Comparison of ENCODE assay signal across 1 cellular context in the genomic region with DNA sequence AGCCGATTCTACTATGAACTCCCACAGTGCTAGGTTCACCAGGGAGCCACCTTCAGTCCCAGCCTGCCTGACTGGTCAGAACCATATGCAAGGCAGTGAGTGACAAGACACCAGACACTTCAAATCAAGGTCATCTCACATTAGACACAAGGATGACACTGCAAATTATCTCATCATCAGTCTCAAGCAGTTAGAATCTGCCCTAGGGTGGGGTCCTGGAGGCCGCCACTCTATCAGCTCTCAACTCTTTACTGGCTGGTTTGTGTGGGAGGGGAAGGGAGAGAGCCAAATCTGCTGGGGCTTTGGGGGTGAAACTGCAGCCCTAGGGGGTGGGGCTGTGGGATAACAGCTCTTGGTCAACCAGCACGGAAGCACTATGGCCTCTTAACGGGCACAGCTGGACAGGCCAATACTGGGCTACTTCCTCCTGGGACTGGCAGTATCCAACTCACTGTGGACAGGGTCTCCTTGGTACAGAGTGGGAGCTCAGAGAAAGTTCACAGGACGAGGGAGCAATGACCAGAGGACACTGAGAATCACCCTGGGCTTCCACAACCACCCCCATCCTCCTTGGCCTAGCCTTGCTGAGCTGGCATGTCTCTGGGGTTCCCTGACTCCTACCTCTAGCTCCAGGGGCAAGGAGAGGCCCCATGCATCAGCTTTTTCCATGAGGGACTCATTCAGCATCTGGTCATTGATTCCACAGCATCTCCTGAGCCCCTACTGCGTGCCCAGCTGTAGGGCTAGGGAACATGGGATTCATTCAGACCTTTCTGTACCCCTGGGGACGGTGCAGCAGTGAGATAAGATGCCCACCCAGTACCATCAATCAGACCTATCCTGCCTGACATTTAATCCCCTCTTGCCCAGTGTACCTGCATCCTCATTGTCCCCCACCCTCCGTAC.
A peak's percentile ranks its signal among the peaks of the same experiment; 100 is the strongest.
TF ChIP-seq lines count a peak whose summit lies in the region.

No MANE protein-coding gene starts in this region.

TF ChIP-seq in K562, 482 proteins besides CTCF, POLR2A, EP300 and RAD21 (continues in another document):
- TF ChIP-seq, protein P1, sequence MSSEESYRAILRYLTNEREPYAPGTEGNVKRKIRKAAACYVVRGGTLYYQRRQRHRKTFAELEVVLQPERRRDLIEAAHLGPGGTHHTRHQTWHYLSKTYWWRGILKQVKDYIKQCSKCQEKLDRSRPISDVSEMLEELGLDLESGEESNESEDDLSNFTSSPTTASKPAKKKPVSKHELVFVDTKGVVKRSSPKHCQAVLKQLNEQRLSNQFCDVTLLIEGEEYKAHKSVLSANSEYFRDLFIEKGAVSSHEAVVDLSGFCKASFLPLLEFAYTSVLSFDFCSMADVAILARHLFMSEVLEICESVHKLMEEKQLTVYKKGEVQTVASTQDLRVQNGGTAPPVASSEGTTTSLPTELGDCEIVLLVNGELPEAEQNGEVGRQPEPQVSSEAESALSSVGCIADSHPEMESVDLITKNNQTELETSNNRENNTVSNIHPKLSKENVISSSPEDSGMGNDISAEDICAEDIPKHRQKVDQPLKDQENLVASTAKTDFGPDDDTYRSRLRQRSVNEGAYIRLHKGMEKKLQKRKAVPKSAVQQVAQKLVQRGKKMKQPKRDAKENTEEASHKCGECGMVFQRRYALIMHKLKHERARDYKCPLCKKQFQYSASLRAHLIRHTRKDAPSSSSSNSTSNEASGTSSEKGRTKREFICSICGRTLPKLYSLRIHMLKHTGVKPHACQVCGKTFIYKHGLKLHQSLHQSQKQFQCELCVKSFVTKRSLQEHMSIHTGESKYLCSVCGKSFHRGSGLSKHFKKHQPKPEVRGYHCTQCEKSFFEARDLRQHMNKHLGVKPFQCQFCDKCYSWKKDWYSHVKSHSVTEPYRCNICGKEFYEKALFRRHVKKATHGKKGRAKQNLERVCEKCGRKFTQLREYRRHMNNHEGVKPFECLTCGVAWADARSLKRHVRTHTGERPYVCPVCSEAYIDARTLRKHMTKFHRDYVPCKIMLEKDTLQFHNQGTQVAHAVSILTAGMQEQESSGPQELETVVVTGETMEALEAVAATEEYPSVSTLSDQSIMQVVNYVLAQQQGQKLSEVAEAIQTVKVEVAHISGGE (CRISPR knock-in tag; IDR thresholded peaks at IDR 0.05) = 0 out of 6 replicates have a peak, but pooled peaks of 1 of the 3 experiments have one; percentile 32
- TF ChIP-seq, protein P2, sequence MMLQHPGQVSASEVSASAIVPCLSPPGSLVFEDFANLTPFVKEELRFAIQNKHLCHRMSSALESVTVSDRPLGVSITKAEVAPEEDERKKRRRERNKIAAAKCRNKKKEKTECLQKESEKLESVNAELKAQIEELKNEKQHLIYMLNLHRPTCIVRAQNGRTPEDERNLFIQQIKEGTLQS (IDR thresholded peaks at IDR 0.05) = no peak
- TF ChIP-seq, protein P2 (CRISPR knock-in tag; conservative IDR thresholded peaks at IDR 0.05) = no peak
- no peak for TF ChIP-seq PTBP1 (IDR thresholded peaks at IDR 0.05; ENCODE audit: low read depth, low read length)
- TF ChIP-seq OTX1 (CRISPR knock-in tag; IDR thresholded peaks at IDR 0.05) = peak; percentile 62; the same call in 1 of the 2 replicates
- TF ChIP-seq, protein P3, sequence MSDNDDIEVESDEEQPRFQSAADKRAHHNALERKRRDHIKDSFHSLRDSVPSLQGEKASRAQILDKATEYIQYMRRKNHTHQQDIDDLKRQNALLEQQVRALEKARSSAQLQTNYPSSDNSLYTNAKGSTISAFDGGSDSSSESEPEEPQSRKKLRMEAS (CRISPR knock-in tag; IDR thresholded peaks at IDR 0.05) = peak; percentile 3; the same call in 1 of the 2 replicates
- TF ChIP-seq, protein P4, sequence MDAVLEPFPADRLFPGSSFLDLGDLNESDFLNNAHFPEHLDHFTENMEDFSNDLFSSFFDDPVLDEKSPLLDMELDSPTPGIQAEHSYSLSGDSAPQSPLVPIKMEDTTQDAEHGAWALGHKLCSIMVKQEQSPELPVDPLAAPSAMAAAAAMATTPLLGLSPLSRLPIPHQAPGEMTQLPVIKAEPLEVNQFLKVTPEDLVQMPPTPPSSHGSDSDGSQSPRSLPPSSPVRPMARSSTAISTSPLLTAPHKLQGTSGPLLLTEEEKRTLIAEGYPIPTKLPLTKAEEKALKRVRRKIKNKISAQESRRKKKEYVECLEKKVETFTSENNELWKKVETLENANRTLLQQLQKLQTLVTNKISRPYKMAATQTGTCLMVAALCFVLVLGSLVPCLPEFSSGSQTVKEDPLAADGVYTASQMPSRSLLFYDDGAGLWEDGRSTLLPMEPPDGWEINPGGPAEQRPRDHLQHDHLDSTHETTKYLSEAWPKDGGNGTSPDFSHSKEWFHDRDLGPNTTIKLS (IDR thresholded peaks at IDR 0.05; ENCODE audit: borderline replicate concordance, low read depth) = no peak
- TF ChIP-seq MTA3 (IDR thresholded peaks at IDR 0.05; ENCODE audit: borderline replicate concordance) = no peak
- TF ChIP-seq SOX6 (IDR thresholded peaks at IDR 0.05) = 0 out of 2 replicates have a peak, but pooled peaks have one; percentile 32
- TF ChIP-seq, protein P5, sequence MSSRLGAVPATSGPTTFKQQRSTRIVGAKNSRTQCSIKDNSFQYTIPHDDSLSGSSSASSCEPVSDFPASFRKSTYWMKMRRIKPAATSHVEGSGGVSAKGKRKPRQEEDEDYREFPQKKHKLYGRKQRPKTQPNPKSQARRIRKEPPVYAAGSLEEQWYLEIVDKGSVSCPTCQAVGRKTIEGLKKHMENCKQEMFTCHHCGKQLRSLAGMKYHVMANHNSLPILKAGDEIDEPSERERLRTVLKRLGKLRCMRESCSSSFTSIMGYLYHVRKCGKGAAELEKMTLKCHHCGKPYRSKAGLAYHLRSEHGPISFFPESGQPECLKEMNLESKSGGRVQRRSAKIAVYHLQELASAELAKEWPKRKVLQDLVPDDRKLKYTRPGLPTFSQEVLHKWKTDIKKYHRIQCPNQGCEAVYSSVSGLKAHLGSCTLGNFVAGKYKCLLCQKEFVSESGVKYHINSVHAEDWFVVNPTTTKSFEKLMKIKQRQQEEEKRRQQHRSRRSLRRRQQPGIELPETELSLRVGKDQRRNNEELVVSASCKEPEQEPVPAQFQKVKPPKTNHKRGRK (tag; IDR thresholded peaks at IDR 0.05) = no peak
- no peak for TF ChIP-seq HDAC6 (IDR thresholded peaks at IDR 0.05; ENCODE audit: low read depth, low read length)
- TF ChIP-seq, protein P6, sequence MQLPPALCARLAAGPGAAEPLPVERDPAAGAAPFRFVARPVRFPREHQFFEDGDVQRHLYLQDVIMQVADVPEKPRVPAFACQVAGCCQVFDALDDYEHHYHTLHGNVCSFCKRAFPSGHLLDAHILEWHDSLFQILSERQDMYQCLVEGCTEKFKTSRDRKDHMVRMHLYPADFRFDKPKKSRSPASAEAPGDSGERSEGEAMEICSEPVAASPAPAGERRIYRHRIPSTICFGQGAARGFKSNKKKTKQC (CRISPR knock-in tag; IDR thresholded peaks at IDR 0.05) = no peak
- TF ChIP-seq HDGF (IDR thresholded peaks at IDR 0.05) = no peak
- peak in 1 of 2 experiments; percentile 81; a peak in 2 of 4 replicates for TF ChIP-seq RCOR1 (IDR thresholded peaks at IDR 0.05; ENCODE audit: borderline replicate concordance in 1 of 2, low read depth in 2 of 2, low read length in 2 of 2)
- peak; percentile 86 for TF ChIP-seq MAFF (IDR thresholded peaks at IDR 0.05; ENCODE audit: low read length)
- 0 out of 2 replicates have a peak, but pooled peaks have one; percentile 10 for TF ChIP-seq SMAD3 (CRISPR knock-in tag; conservative IDR thresholded peaks at IDR 0.05)
- no peak for TF ChIP-seq FOXJ2 (tag; IDR thresholded peaks at IDR 0.05)
- TF ChIP-seq ZKSCAN8 (CRISPR knock-in tag; IDR thresholded peaks at IDR 0.05) = no peak
- TF ChIP-seq, protein P7, sequence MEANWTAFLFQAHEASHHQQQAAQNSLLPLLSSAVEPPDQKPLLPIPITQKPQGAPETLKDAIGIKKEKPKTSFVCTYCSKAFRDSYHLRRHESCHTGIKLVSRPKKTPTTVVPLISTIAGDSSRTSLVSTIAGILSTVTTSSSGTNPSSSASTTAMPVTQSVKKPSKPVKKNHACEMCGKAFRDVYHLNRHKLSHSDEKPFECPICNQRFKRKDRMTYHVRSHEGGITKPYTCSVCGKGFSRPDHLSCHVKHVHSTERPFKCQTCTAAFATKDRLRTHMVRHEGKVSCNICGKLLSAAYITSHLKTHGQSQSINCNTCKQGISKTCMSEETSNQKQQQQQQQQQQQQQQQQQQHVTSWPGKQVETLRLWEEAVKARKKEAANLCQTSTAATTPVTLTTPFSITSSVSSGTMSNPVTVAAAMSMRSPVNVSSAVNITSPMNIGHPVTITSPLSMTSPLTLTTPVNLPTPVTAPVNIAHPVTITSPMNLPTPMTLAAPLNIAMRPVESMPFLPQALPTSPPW (CRISPR knock-in tag; IDR thresholded peaks at IDR 0.05) = peak; percentile 66; the same call in 1 of the 2 replicates
- TF ChIP-seq DPF2 (IDR thresholded peaks at IDR 0.05) = peak; percentile 19; the same call in 1 of the 2 replicates
- TF ChIP-seq ZNF134 (CRISPR knock-in tag; conservative IDR thresholded peaks at IDR 0.05) = no peak
- TF ChIP-seq PCBP1 (IDR thresholded peaks at IDR 0.05; ENCODE audit: low read depth, low read length, poor library complexity, severe bottlenecking) = no peak
- TF ChIP-seq CBFA2T3 (IDR thresholded peaks at IDR 0.05) = peak; percentile 70
- peak; percentile 78 for TF ChIP-seq RBM39 (optimal IDR thresholded peaks at IDR 0.05; ENCODE audit: low read depth, low read length)
- no peak for TF ChIP-seq NONO (IDR thresholded peaks at IDR 0.05; ENCODE audit: low read depth in 2 of 2, low read length in 1 of 2)
- 0 out of 2 replicates have a peak, but pooled peaks have one; percentile 36 for TF ChIP-seq EGR1 (conservative IDR thresholded peaks at IDR 0.05)
- no peak for TF ChIP-seq ZKSCAN3 (CRISPR knock-in tag; IDR thresholded peaks at IDR 0.05)
- TF ChIP-seq, protein P8, sequence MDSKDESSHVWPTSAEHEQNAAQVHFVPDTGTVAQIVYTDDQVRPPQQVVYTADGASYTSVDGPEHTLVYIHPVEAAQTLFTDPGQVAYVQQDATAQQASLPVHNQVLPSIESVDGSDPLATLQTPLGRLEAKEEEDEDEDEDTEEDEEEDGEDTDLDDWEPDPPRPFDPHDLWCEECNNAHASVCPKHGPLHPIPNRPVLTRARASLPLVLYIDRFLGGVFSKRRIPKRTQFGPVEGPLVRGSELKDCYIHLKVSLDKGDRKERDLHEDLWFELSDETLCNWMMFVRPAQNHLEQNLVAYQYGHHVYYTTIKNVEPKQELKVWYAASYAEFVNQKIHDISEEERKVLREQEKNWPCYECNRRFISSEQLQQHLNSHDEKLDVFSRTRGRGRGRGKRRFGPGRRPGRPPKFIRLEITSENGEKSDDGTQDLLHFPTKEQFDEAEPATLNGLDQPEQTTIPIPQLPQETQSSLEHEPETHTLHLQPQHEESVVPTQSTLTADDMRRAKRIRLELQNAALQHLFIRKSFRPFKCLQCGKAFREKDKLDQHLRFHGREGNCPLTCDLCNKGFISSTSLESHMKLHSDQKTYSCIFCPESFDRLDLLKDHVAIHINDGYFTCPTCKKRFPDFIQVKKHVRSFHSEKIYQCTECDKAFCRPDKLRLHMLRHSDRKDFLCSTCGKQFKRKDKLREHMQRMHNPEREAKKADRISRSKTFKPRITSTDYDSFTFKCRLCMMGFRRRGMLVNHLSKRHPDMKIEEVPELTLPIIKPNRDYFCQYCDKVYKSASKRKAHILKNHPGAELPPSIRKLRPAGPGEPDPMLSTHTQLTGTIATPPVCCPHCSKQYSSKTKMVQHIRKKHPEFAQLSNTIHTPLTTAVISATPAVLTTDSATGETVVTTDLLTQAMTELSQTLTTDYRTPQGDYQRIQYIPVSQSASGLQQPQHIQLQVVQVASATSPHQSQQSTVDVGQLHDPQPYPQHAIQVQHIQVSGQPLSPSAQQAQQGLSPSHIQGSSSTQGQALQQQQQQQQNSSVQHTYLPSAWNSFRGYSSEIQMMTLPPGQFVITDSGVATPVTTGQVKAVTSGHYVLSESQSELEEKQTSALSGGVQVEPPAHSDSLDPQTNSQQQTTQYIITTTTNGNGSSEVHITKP (IDR thresholded peaks at IDR 0.05; ENCODE audit: partially characterized antibody) = peak; percentile 42
- 0 out of 4 replicates have a peak, but pooled peaks of 1 of the 2 experiments have one; percentile 41 for TF ChIP-seq TEAD1 (CRISPR knock-in tag; IDR thresholded peaks at IDR 0.05)
- TF ChIP-seq SRSF7 (optimal IDR thresholded peaks at IDR 0.05; ENCODE audit: low read depth, low read length) = no peak
- TF ChIP-seq MTA1 (IDR thresholded peaks at IDR 0.05; ENCODE audit: borderline replicate concordance) = no peak
- TF ChIP-seq, protein P9, sequence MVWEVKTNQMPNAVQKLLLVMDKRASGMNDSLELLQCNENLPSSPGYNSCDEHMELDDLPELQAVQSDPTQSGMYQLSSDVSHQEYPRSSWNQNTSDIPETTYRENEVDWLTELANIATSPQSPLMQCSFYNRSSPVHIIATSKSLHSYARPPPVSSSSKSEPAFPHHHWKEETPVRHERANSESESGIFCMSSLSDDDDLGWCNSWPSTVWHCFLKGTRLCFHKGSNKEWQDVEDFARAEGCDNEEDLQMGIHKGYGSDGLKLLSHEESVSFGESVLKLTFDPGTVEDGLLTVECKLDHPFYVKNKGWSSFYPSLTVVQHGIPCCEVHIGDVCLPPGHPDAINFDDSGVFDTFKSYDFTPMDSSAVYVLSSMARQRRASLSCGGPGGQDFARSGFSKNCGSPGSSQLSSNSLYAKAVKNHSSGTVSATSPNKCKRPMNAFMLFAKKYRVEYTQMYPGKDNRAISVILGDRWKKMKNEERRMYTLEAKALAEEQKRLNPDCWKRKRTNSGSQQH (CRISPR knock-in tag; IDR thresholded peaks at IDR 0.05) = 0 out of 2 replicates have a peak, but pooled peaks have one; percentile 20
- no peak for TF ChIP-seq U2AF1 (optimal IDR thresholded peaks at IDR 0.05; ENCODE audit: low read depth, low read length)
- TF ChIP-seq YY1 (IDR thresholded peaks at IDR 0.05; ENCODE audit: borderline replicate concordance in 1 of 3, control insufficient read depth in 1 of 3, extremely low read depth in 1 of 3, insufficient read depth in 3 of 3, insufficient read length in 1 of 3, insufficient replicate concordance in 2 of 3, low read depth in 1 of 3, low read length in 2 of 3) = no peak
- peak; percentile 75 for TF ChIP-seq MEIS2 (IDR thresholded peaks at IDR 0.05; ENCODE audit: partially characterized antibody)
- TF ChIP-seq TAL1 (IDR thresholded peaks at IDR 0.05) = peak; percentile 45; the same call in 1 of the 2 replicates
- 0 out of 2 replicates have a peak, but pooled peaks have one; percentile 39 for TF ChIP-seq SMAD4 (CRISPR knock-in tag; conservative IDR thresholded peaks at IDR 0.05)
- TF ChIP-seq, protein P10, sequence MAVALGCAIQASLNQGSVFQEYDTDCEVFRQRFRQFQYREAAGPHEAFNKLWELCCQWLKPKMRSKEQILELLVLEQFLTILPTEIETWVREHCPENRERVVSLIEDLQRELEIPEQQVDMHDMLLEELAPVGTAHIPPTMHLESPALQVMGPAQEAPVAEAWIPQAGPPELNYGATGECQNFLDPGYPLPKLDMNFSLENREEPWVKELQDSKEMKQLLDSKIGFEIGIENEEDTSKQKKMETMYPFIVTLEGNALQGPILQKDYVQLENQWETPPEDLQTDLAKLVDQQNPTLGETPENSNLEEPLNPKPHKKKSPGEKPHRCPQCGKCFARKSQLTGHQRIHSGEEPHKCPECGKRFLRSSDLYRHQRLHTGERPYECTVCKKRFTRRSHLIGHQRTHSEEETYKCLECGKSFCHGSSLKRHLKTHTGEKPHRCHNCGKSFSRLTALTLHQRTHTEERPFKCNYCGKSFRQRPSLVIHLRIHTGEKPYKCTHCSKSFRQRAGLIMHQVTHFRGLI (CRISPR knock-in tag; IDR thresholded peaks at IDR 0.05) = no peak
- TF ChIP-seq SMARCC2 (IDR thresholded peaks at IDR 0.05; ENCODE audit: low read depth) = no peak
- no peak for TF ChIP-seq TBL1XR1 (IDR thresholded peaks at IDR 0.05; ENCODE audit: low read length in 2 of 2)
